In the genomic region with DNA sequence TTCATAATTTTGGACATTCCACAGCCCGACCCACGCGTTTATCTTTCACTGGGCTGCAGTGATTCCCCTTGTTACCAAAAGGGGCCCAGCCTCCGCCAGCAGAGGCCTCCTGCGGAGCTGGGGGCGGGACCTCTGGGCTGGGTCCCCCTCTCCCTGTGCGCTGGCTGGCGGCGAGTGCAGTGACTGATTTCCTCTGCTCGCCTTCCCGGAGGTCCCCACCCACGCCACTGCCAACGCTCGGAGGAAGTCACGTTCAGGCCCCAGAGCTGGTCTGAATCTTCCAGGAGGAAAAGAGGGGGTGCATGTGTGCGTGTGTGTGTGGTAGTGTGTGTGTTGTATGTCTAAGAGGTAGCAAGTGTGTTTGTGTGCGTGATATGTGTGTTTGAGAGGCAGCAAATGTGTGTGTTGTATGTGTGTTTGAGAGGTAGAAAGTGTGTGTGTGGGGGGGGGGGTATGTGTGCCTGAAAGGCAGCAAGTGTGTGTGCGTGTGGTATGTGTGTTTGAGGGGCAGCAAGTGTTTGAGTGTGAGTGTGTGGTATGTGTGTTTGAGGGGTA, we compare ENCODE assay signal across 8 cellular contexts. TPM values are rescaled to one million over a fixed set of nuclear protein-coding genes. Genes with fewer than 3 reads are reported as not detected.
DNase-seq lines count a peak whose midpoint lies in the region; ATAC-seq lines count a peak whose summit lies in the region.

No MANE protein-coding gene starts in this region.

- H3K27ac ChIP-seq in naive thymus-derived CD4-positive, alpha-beta T cell (ENCODE audit: low read depth, low read length): peak overlapping the region; percentile 66

- peak; percentile 78 for ATAC-seq in naive thymus-derived CD4-positive, alpha-beta T cell
- peak; percentile 64 to 65 for ATAC-seq in stimulated activated naive B cell treated with anti-CD40 and anti-IgM and Interleukin-4, amounts not matched to agents 10 μg/mL and 1 μg/mL and 100 μg/mL, for 72 hours (replicated peaks)
- no peak for ATAC-seq in GM21367 (IDR thresholded peaks at IDR 0.05; ENCODE audit: unreplicated experiment)

- H3K27ac Mint-ChIP-seq in naive thymus-derived CD4-positive, alpha-beta T cell: peak overlapping the region; percentile 70 to 95 (median 87)
- no peak overlapping the region for H3K27ac Mint-ChIP-seq in stimulated activated naive B cell treated with anti-CD40 and anti-IgM and Interleukin-4, amounts not matched to agents 10 μg/mL and 1 μg/mL and 100 μg/mL, for 72 hours

- no peaks in the 10 kb centered on the region for H3K36me3 ChIP-seq in naive thymus-derived CD4-positive, alpha-beta T cell (ENCODE audit: control insufficient read depth in 2 of 3, insufficient read depth in 3 of 3, low read length in 3 of 3)

- intact Hi-C loops in naive thymus-derived CD4-positive, alpha-beta T cell (cut with micrococcal nuclease): loop anchor here in 1 of 2 donors (1.0 to 2.0 kb wide), 2 partner anchors 17 to 124 kb away; no protein-coding TSS in a partner anchor

- POLR2A ChIA-PET in naive thymus-derived CD4-positive, alpha-beta T cell (lab: Charles Lee): interaction anchor here (0.7 to 3.7 kb wide), 10 partner anchors 15 to 123 kb away, joined by 3 to 30 read pairs (median 4); a partner anchor contains a TSS

- H3K4me3 ChIP-seq in naive thymus-derived CD4-positive, alpha-beta T cell (ENCODE audit: low read length): peak overlapping the region; percentile 56

- H3K27me3 Mint-ChIP-seq in naive thymus-derived CD4-positive, alpha-beta T cell: peaks cover 0 to 31% (median 0%) of the 10 kb centered on the region in 5 donors
- H3K27me3 Mint-ChIP-seq in stimulated activated naive B cell treated with anti-CD40 and anti-IgM and Interleukin-4, amounts not matched to agents 10 μg/mL and 1 μg/mL and 100 μg/mL, for 72 hours: no peaks in the 10 kb centered on the region

- peaks cover 0 to 13% (median 6%) of the 10 kb centered on the region in 5 donors for H3K36me3 Mint-ChIP-seq in naive thymus-derived CD4-positive, alpha-beta T cell
- H3K36me3 Mint-ChIP-seq in stimulated activated naive B cell treated with anti-CD40 and anti-IgM and Interleukin-4, amounts not matched to agents 10 μg/mL and 1 μg/mL and 100 μg/mL, for 72 hours: peaks cover 7 to 13% of the 10 kb centered on the region in 2 donors

- peak overlapping the region; percentile 77 to 93 (median 86) for H3K4me3 Mint-ChIP-seq in naive thymus-derived CD4-positive, alpha-beta T cell
- peak overlapping the region; percentile 60 to 74 for H3K4me3 Mint-ChIP-seq in stimulated activated naive B cell treated with anti-CD40 and anti-IgM and Interleukin-4, amounts not matched to agents 10 μg/mL and 1 μg/mL and 100 μg/mL, for 72 hours

- peaks cover 0 to 16% (median 8%) of the 10 kb centered on the region in 11 donors for H3K9me3 Mint-ChIP-seq in naive thymus-derived CD4-positive, alpha-beta T cell
- peaks cover 9 to 10% of the 10 kb centered on the region in 2 donors for H3K9me3 Mint-ChIP-seq in stimulated activated naive B cell treated with anti-CD40 and anti-IgM and Interleukin-4, amounts not matched to agents 10 μg/mL and 1 μg/mL and 100 μg/mL, for 72 hours

- CTCF ChIA-PET in naive thymus-derived CD4-positive, alpha-beta T cell (lab: Charles Lee): interaction anchor here (1.6 to 2.0 kb wide), 2 partner anchors 34 to 74 kb away, joined by 4 to 6 read pairs; no protein-coding TSS in a partner anchor

- H3K27me3 ChIP-seq in naive thymus-derived CD4-positive, alpha-beta T cell (ENCODE audit: control insufficient read depth in 2 of 2, insufficient read depth in 2 of 2, low read length in 2 of 2): no peaks in the 10 kb centered on the region

- DNase-seq in GM19238 (ENCODE audit: insufficient read length, low spot score): peak; percentile 19
- DNase-seq in activated CD4-positive, alpha-beta T cell treated with anti-CD3 and anti-CD28 coated beads, Interleukin-2, amount 50 U/mL, for 4 hours: peak; percentile 77 to 83
- DNase-seq in effector CD4-positive, alpha-beta T cell: peak; percentile 62
- peak; percentile 51 to 79 (median 68) for DNase-seq in naive thymus-derived CD4-positive, alpha-beta T cell
- peak; percentile 47 for DNase-seq in stimulated activated naive B cell treated with anti-CD40 and anti-IgM and Interleukin-4, amounts not matched to agents 10 μg/mL and 1 μg/mL and 100 μg/mL, for 72 hours
- DNase-seq in NCI-H1694 treated with DMSO at 0.1 percent for 48 hours (lab: John Stamatoyannopoulos, UW): no peak
- no peak for DNase-seq in NCI-H146 treated with DMSO at 0.1 percent for 48 hours (lab: John Stamatoyannopoulos, UW; ENCODE audit: unreplicated experiment)

- H3K4me1 Mint-ChIP-seq in naive thymus-derived CD4-positive, alpha-beta T cell: peaks cover 8 to 44% (median 26%) of the 10 kb centered on the region in 7 donors
- H3K4me1 Mint-ChIP-seq in stimulated activated naive B cell treated with anti-CD40 and anti-IgM and Interleukin-4, amounts not matched to agents 10 μg/mL and 1 μg/mL and 100 μg/mL, for 72 hours: peaks cover 21 to 26% of the 10 kb centered on the region in 2 donors

- no peaks in the 10 kb centered on the region for H3K9me3 ChIP-seq in naive thymus-derived CD4-positive, alpha-beta T cell (ENCODE audit: control insufficient read depth in 2 of 3, low read length in 3 of 3)

- H3K4me1 ChIP-seq in naive thymus-derived CD4-positive, alpha-beta T cell (ENCODE audit: control insufficient read depth in 2 of 2, insufficient read depth in 2 of 2, low read length in 2 of 2): peaks cover 16 to 19% of the 10 kb centered on the region in 2 donors

RNA-seq across cellular contexts. Expression of a gene that starts 35.0 kb away (rescaled TPM):
- total RNA-seq in naive thymus-derived CD4-positive, alpha-beta T cell: 100 to 1,000 TPM; 210 to 365 (median 265) TPM
- polyA plus RNA-seq in naive thymus-derived CD4-positive, alpha-beta T cell: 100 to 1,000 TPM; 197 to 288 TPM

Comparison
In these comparisons a context has a peak if more than half of its experiments do, and no peak if none do; other contexts are left out.
1. DNase-seq: peak in GM19238 (single experiment), activated CD4-positive, alpha-beta T cell treated with anti-CD3 and anti-CD28 coated beads, Interleukin-2, amount 50 U/mL, for 4 hours (2 of 2), effector CD4-positive, alpha-beta T cell (single experiment), naive thymus-derived CD4-positive, alpha-beta T cell (9 of 9) and stimulated activated naive B cell treated with anti-CD40 and anti-IgM and Interleukin-4, amounts not matched to agents 10 μg/mL and 1 μg/mL and 100 μg/mL, for 72 hours (single experiment); none in NCI-H1694 treated with DMSO at 0.1 percent for 48 hours (single experiment) and NCI-H146 treated with DMSO at 0.1 percent for 48 hours (single experiment).